In genomic region chr5:68708156-68708841, GRCh38 we compare ENCODE assay signal across 15 cellular contexts.
"Had no signal": no experiment of that assay in that cellular context is flagged by ENCODE, and none has a peak within 500 bp of the region (broad histone marks: within the 10 kb centered on the region; RNA-seq: fewer than 3 reads in every experiment).

No MANE protein-coding gene starts in this region.

- H3K27me3 ChIP-seq: colonic mucosa, neural progenitor cell, testis, upper lobe of left lung had no signal

- H3K36me3 ChIP-seq: colonic mucosa, neural progenitor cell, upper lobe of left lung had no signal

- H3K4me3 ChIP-seq: colonic mucosa, neural progenitor cell, testis, upper lobe of left lung had no signal

- H3K9me3 ChIP-seq: colonic mucosa, testis, upper lobe of left lung had no signal

- DNase-seq: activated CD4-positive, alpha-beta T cell treated with anti-CD3 and anti-CD28 coated beads for 36 hours; activated CD4-positive, alpha-beta T cell treated with anti-CD3 and anti-CD28 coated beads, Interleukin-2, amount 50 U/mL, for 48 hours; activated gamma-delta T cell treated with Interleukin-2 at 50 U/mL for 16 hours; activated naive CD8-positive, alpha-beta T cell treated with anti-CD3 and anti-CD28 coated beads for 36 hours; activated T-cell treated with anti-CD3 and anti-CD28 coated beads for 4 hours; amygdala; central memory CD4-positive, alpha-beta T cell; colonic mucosa; effector CD4-positive, alpha-beta T cell; immature natural killer cell; stimulated activated CD4-positive, alpha-beta T cell treated with anti-CD3 and anti-CD28 coated beads, Interleukin-2, amount 100 ng/mL, for 24 hours; testis; upper lobe of left lung had no signal

- H3K4me1 ChIP-seq: colonic mucosa had no signal

- ATAC-seq: activated CD4-positive, alpha-beta T cell treated with anti-CD3 and anti-CD28 coated beads for 36 hours; WTC11 had no signal

- H3K27ac ChIP-seq: colonic mucosa, neural progenitor cell, testis, upper lobe of left lung had no signal
